26 cellular contexts compared by ENCODE assay signal in genomic region chr3:15312550-15312949, GRCh38. TPM values are rescaled to one million over a fixed set of nuclear protein-coding genes. Genes with fewer than 3 reads are reported as not detected.
DNase-seq lines count a peak whose midpoint lies in the region; ATAC-seq and TF ChIP-seq lines count a peak whose summit lies in the region.
"Had no signal": no experiment of that assay in that cellular context is flagged by ENCODE, and none has a peak within 500 bp of the region (broad histone marks: within the 10 kb centered on the region; RNA-seq: fewer than 3 reads in every experiment).

No MANE protein-coding gene starts in this region.

- H3K9me3 Mint-ChIP-seq in CD8-positive, alpha-beta memory T cell, result no peaks in the 10 kb centered on the region
- H3K9me3 Mint-ChIP-seq in activated B cell treated with CpG ODN at 0.5 μM for 24 hours (no peaks in the 10 kb centered on the region), mesothelial cell of epicardium (no peaks in the 10 kb centered on the region)
- H3K9me3 Mint-ChIP-seq: naive thymus-derived CD8-positive, alpha-beta T cell; stimulated activated effector memory CD8-positive, alpha-beta T cell treated with anti-CD3 and anti-CD28 coated beads, Interleukin-12 subunit alpha, Interleukin-12 subunit beta, amount 100 ng/mL, for 72 hours had no signal

- intact Hi-C loops in activated B cell treated with CpG ODN at 0.5 μM for 24 hours (cut with micrococcal nuclease), result no loop called here
- intact Hi-C loops in thyroid gland (cut with DNase I), result no loop called here

- H3K9me3 ChIP-seq in CD8-positive, alpha-beta memory T cell (ENCODE audit: low read length), result no peaks in the 10 kb centered on the region
- no peaks in the 10 kb centered on the region for H3K9me3 ChIP-seq in thyroid gland
- H3K9me3 ChIP-seq: BE2C, esophagus muscularis mucosa, ovary had no signal

- no peak for DNase-seq in CD8-positive, alpha-beta memory T cell
- no peak for DNase-seq in activated B cell treated with CpG ODN at 0.5 μM for 24 hours
- DNase-seq in mesothelial cell of epicardium (ENCODE audit: low spot score in 2 of 2, unreplicated experiment in 2 of 2), result no peak
- no peak for DNase-seq in thyroid gland
- DNase-seq in hepatic stellate cell (ENCODE audit: low spot score), result no peak
- DNase-seq in superior temporal gyrus (ENCODE audit: extremely low spot score), result no peak
- DNase-seq: ACHN; activated CD4-positive, alpha-beta T cell treated with anti-CD3 and anti-CD28 coated beads, Interleukin-2, amount 50 U/mL, for 1 hour; activated CD8-positive, alpha-beta memory T cell treated with anti-CD3 and anti-CD28 coated beads, Interleukin-2, amount 50 U/mL, for 4 hours; activated naive CD4-positive, alpha-beta T cell treated with anti-CD3 and anti-CD28 coated beads, Interleukin-2, amount 50 U/mL, for 16 hours; BE2C; brain microvascular endothelial cell; foreskin keratinocyte; H7; naive thymus-derived CD8-positive, alpha-beta T cell; NCI-H1694; NCI-H446 treated with DMSO at 0.1 percent for 48 hours; NCI-H774; ovary; SHP77 treated with DMSO at 0.1 percent for 48 hours; substantia nigra; T1000 had no signal

- H3K27ac Mint-ChIP-seq in CD8-positive, alpha-beta memory T cell, result peak overlapping the region in 6 of 8 donors; percentile 27 to 80 (median 48)
- peak overlapping the region; percentile 65 for H3K27ac Mint-ChIP-seq in activated B cell treated with CpG ODN at 0.5 μM for 24 hours
- H3K27ac Mint-ChIP-seq in mesothelial cell of epicardium, result peak overlapping the region; percentile 91
- H3K27ac Mint-ChIP-seq: stimulated activated effector memory CD8-positive, alpha-beta T cell treated with anti-CD3 and anti-CD28 coated beads, Interleukin-12 subunit alpha, Interleukin-12 subunit beta, amount 100 ng/mL, for 72 hours had no signal

- CTCF ChIA-PET in CD8-positive, alpha-beta memory T cell (lab: Charles Lee), result interaction anchor here (1.7 to 4.7 kb wide), 2 partner anchors 7 to 45 kb away, joined by 3 to 22 read pairs; no protein-coding TSS in a partner anchor
- CTCF ChIA-PET in activated B cell treated with CpG ODN at 0.5 μM for 24 hours (lab: Charles Lee), result interaction anchor here (1.5 kb wide), 1 partner anchor 45 kb away, joined by 4 read pairs; no protein-coding TSS in a partner anchor

- H3K4me1 Mint-ChIP-seq in CD8-positive, alpha-beta memory T cell, result peaks cover 74 to 89% (median 89%) of the 10 kb centered on the region in 3 donors
- peaks cover 89% of the 10 kb centered on the region for H3K4me1 Mint-ChIP-seq in activated B cell treated with CpG ODN at 0.5 μM for 24 hours
- peaks cover 78% of the 10 kb centered on the region for H3K4me1 Mint-ChIP-seq in mesothelial cell of epicardium

- ATAC-seq in activated B cell treated with CpG ODN at 0.5 μM for 24 hours (ENCODE audit: low read depth), result no peak
- ATAC-seq in GM21528 (IDR thresholded peaks at IDR 0.05; ENCODE audit: low FRiP score, unreplicated experiment), result no peak
- ATAC-seq: foreskin keratinocyte; naive thymus-derived CD8-positive, alpha-beta T cell; stimulated activated effector memory CD8-positive, alpha-beta T cell treated with anti-CD3 and anti-CD28 coated beads, Interleukin-12 subunit alpha, Interleukin-12 subunit beta, amount 100 ng/mL, for 72 hours had no signal

- peaks cover 0 to 7% (median 4%) of the 10 kb centered on the region in 3 donors for H3K36me3 Mint-ChIP-seq in CD8-positive, alpha-beta memory T cell
- H3K36me3 Mint-ChIP-seq in activated B cell treated with CpG ODN at 0.5 μM for 24 hours (ENCODE audit: low read depth) (peaks cover 38% of the 10 kb centered on the region), mesothelial cell of epicardium (no peaks in the 10 kb centered on the region)

- no peaks in the 10 kb centered on the region for H3K36me3 ChIP-seq in CD8-positive, alpha-beta memory T cell (ENCODE audit: insufficient read depth, low read length)
- no peaks in the 10 kb centered on the region for H3K36me3 ChIP-seq in thyroid gland
- H3K36me3 ChIP-seq: BE2C, brain microvascular endothelial cell, esophagus muscularis mucosa, ovary had no signal

- H3K4me1 ChIP-seq in CD8-positive, alpha-beta memory T cell (ENCODE audit: insufficient read depth, low read length), result peaks cover 83% of the 10 kb centered on the region
- H3K4me1 ChIP-seq in thyroid gland, result peaks cover 63 to 88% of the 10 kb centered on the region in 2 donors
- H3K4me1 ChIP-seq: BE2C had no signal

- POLR2A ChIA-PET in CD8-positive, alpha-beta memory T cell (lab: Charles Lee), result no interaction called here
- POLR2A ChIA-PET in activated B cell treated with CpG ODN at 0.5 μM for 24 hours (lab: Charles Lee), result interaction anchor here (1.2 to 2.8 kb wide), 2 partner anchors 16 to 17 kb away, joined by 3 to 15 read pairs; no protein-coding TSS in a partner anchor

- H3K4me3 ChIP-seq in CD8-positive, alpha-beta memory T cell (ENCODE audit: low read length), result no peak overlapping the region
- H3K4me3 ChIP-seq in thyroid gland (replicated peaks in 1 of 3), result no peak overlapping the region
- H3K4me3 ChIP-seq: esophagus muscularis mucosa, ovary had no signal

- 47 to 50% methylated on average over 2 of the region's 2 CpGs for WGBS in thyroid gland, 2 donors

- no peak for TF ChIP-seq CTCF in activated B cell treated with CpG ODN at 0.5 μM for 24 hours (IDR thresholded peaks at IDR 0.05)
- no peak for TF ChIP-seq CTCF in mesothelial cell of epicardium (IDR thresholded peaks at IDR 0.05; ENCODE audit: unreplicated experiment)
- no peak for TF ChIP-seq CTCF in thyroid gland (IDR thresholded peaks at IDR 0.05)

- H3K27me3 Mint-ChIP-seq in CD8-positive, alpha-beta memory T cell, result no peaks in the 10 kb centered on the region
- H3K27me3 Mint-ChIP-seq in activated B cell treated with CpG ODN at 0.5 μM for 24 hours (no peaks in the 10 kb centered on the region), mesothelial cell of epicardium (ENCODE audit: low read depth) (no peaks in the 10 kb centered on the region)
- H3K27me3 Mint-ChIP-seq: naive thymus-derived CD8-positive, alpha-beta T cell had no signal

- H3K27me3 ChIP-seq in CD8-positive, alpha-beta memory T cell (ENCODE audit: insufficient read depth, low read length, poor library complexity, severe bottlenecking), result no peaks in the 10 kb centered on the region
- no peaks in the 10 kb centered on the region for H3K27me3 ChIP-seq in thyroid gland
- H3K27me3 ChIP-seq: BE2C, brain microvascular endothelial cell, esophagus muscularis mucosa, foreskin keratinocyte, ovary had no signal

- TF ChIP-seq POLR2A in thyroid gland (IDR thresholded peaks at IDR 0.05), result no peak

- H3K27ac ChIP-seq in CD8-positive, alpha-beta memory T cell (ENCODE audit: low read depth, low read length), result no peak overlapping the region
- peak overlapping the region; percentile 69 to 90 (median 86) for H3K27ac ChIP-seq in thyroid gland
- H3K27ac ChIP-seq: brain microvascular endothelial cell, esophagus muscularis mucosa, foreskin keratinocyte, ovary, VCaP had no signal

- H3K4me3 Mint-ChIP-seq in CD8-positive, alpha-beta memory T cell, result peak overlapping the region in 1 of 7 donors; percentile 28
- H3K4me3 Mint-ChIP-seq in activated B cell treated with CpG ODN at 0.5 μM for 24 hours (no peak overlapping the region), mesothelial cell of epicardium (no peak overlapping the region)
- H3K4me3 Mint-ChIP-seq: stimulated activated effector memory CD8-positive, alpha-beta T cell treated with anti-CD3 and anti-CD28 coated beads, Interleukin-12 subunit alpha, Interleukin-12 subunit beta, amount 100 ng/mL, for 72 hours had no signal

RNA-seq across cellular contexts. Expression of gene SH3BP5, which starts 19.8 kb away (rescaled TPM):
- total RNA-seq in CD8-positive, alpha-beta memory T cell, result 10 to 100 TPM; 14.2 to 15.5 TPM
- polyA plus RNA-seq in CD8-positive, alpha-beta memory T cell, result 84.3 TPM
- 60.5 and 66.0 TPM in 2 replicates for total RNA-seq in activated B cell treated with CpG ODN at 0.5 μM for 24 hours
- total RNA-seq in mesothelial cell of epicardium, result 78.7 to 88.6 TPM (median 80.5 TPM) in 3 replicates
- total RNA-seq in thyroid gland, result 10 to 100 TPM; 60.2 to 90.4 (median 82.0) TPM
